14 cellular contexts compared by ENCODE assay signal in genomic region chr1:43743206-43743605, GRCh38.
"Had no signal": no experiment of that assay in that cellular context is flagged by ENCODE, and none has a peak within 500 bp of the region (broad histone marks: within the 10 kb centered on the region; RNA-seq: fewer than 3 reads in every experiment).

No MANE protein-coding gene starts in this region.

- H3K4me3 Mint-ChIP-seq: activated CD4-positive, alpha-beta T cell treated with anti-CD3 and anti-CD28 coated beads for 36 hours; activated CD8-positive, alpha-beta memory T cell treated with anti-CD3 and anti-CD28 coated beads, Interleukin-2, amount 10 ng/mL, durations not matched to agents 7 days and 5 days; activated naive CD8-positive, alpha-beta T cell treated with anti-CD3 and anti-CD28 coated beads, Interleukin-2, amount 10 ng/mL, durations not matched to agents 7 days and 5 days; effector memory CD8-positive, alpha-beta T cell; mesothelial cell of epicardium; nephron progenitor cell; stimulated activated naive B cell treated with anti-CD40 and anti-IgM and Interleukin-4, amounts not matched to agents 10 μg/mL and 1 μg/mL and 100 μg/mL, for 72 hours had no signal

- H3K4me1 Mint-ChIP-seq: activated CD4-positive, alpha-beta T cell treated with anti-CD3 and anti-CD28 coated beads for 36 hours; activated CD8-positive, alpha-beta memory T cell treated with anti-CD3 and anti-CD28 coated beads, Interleukin-2, amount 10 ng/mL, durations not matched to agents 7 days and 5 days; activated naive CD8-positive, alpha-beta T cell treated with anti-CD3 and anti-CD28 coated beads, Interleukin-2, amount 10 ng/mL, durations not matched to agents 7 days and 5 days; mesothelial cell of epicardium; nephron progenitor cell had no signal

- H3K27me3 Mint-ChIP-seq: activated CD4-positive, alpha-beta T cell treated with anti-CD3 and anti-CD28 coated beads for 36 hours; activated CD8-positive, alpha-beta memory T cell treated with anti-CD3 and anti-CD28 coated beads, Interleukin-2, amount 10 ng/mL, durations not matched to agents 7 days and 5 days; activated naive CD8-positive, alpha-beta T cell treated with anti-CD3 and anti-CD28 coated beads, Interleukin-2, amount 10 ng/mL, durations not matched to agents 7 days and 5 days; effector memory CD8-positive, alpha-beta T cell; stimulated activated naive B cell treated with anti-CD40 and anti-IgM and Interleukin-4, amounts not matched to agents 10 μg/mL and 1 μg/mL and 100 μg/mL, for 72 hours had no signal

- H3K27ac Mint-ChIP-seq: activated CD4-positive, alpha-beta T cell treated with anti-CD3 and anti-CD28 coated beads for 36 hours; activated CD8-positive, alpha-beta memory T cell treated with anti-CD3 and anti-CD28 coated beads, Interleukin-2, amount 10 ng/mL, durations not matched to agents 7 days and 5 days; activated naive CD8-positive, alpha-beta T cell treated with anti-CD3 and anti-CD28 coated beads, Interleukin-2, amount 10 ng/mL, durations not matched to agents 7 days and 5 days; activated T-helper 2 cell treated with anti-CD3 and anti-CD28 coated beads, Interferon-gamma antibody, Interleukin-2, Interleukin-4, amounts not matched to agents 10 μg/mL and 5 μg/mL and 100 μg/mL, durations not matched to agents 14 hours and 24 hours and 36 hours; effector memory CD8-positive, alpha-beta T cell; mesothelial cell of epicardium; nephron progenitor cell; stimulated activated naive B cell treated with anti-CD40 and anti-IgM and Interleukin-4, amounts not matched to agents 10 μg/mL and 1 μg/mL and 100 μg/mL, for 72 hours had no signal

- H3K9me3 Mint-ChIP-seq: activated naive CD8-positive, alpha-beta T cell treated with anti-CD3 and anti-CD28 coated beads, Interleukin-2, amount 10 ng/mL, durations not matched to agents 7 days and 5 days; activated T-helper 2 cell treated with anti-CD3 and anti-CD28 coated beads, Interferon-gamma antibody, Interleukin-2, Interleukin-4, amounts not matched to agents 10 μg/mL and 5 μg/mL and 100 μg/mL, durations not matched to agents 14 hours and 24 hours and 36 hours; effector memory CD8-positive, alpha-beta T cell; mesothelial cell of epicardium; stimulated activated naive B cell treated with anti-CD40 and anti-IgM and Interleukin-4, amounts not matched to agents 10 μg/mL and 1 μg/mL and 100 μg/mL, for 72 hours had no signal

- DNase-seq: activated CD4-positive, alpha-beta T cell treated with anti-CD3 and anti-CD28 coated beads for 36 hours; activated CD4-positive, alpha-beta T cell treated with anti-CD3 and anti-CD28 coated beads, Interleukin-2, amount 50 U/mL, for 48 hours; activated CD8-positive, alpha-beta memory T cell treated with anti-CD3 and anti-CD28 coated beads, Interleukin-2, amount 10 ng/mL, durations not matched to agents 7 days and 5 days; activated naive CD4-positive, alpha-beta T cell treated with Interleukin-2 at 50 U/mL for 16 hours; activated naive CD8-positive, alpha-beta T cell treated with anti-CD3 and anti-CD28 coated beads, Interleukin-2, amount 10 ng/mL, durations not matched to agents 7 days and 5 days; body of pancreas; caudate nucleus; effector memory CD8-positive, alpha-beta T cell; esophagus squamous epithelium; nephron progenitor cell; nucleus accumbens; stimulated activated naive B cell treated with anti-CD40 and anti-IgM and Interleukin-4, amounts not matched to agents 10 μg/mL and 1 μg/mL and 100 μg/mL, for 72 hours had no signal
